Comparison of ENCODE assay signal across 11 cellular contexts in genomic region chr10:22723343-22723779, GRCh38. TPM values are rescaled to one million over a fixed set of nuclear protein-coding genes. Genes with fewer than 3 reads are reported as not detected.
DNase-seq lines count a peak whose midpoint lies in the region; ATAC-seq and TF ChIP-seq lines count a peak whose summit lies in the region.
"Had no signal": no experiment of that assay in that cellular context is flagged by ENCODE, and none has a peak within 500 bp of the region (broad histone marks: within the 10 kb centered on the region; RNA-seq: fewer than 3 reads in every experiment).

No MANE protein-coding gene starts in this region.

- H2AFZ ChIP-seq in neural progenitor cell (replicated peaks) = no peak overlapping the region

- no peaks in the 10 kb centered on the region for H3K9me3 ChIP-seq in neural progenitor cell (ENCODE audit: low read depth)
- H3K9me3 ChIP-seq: pancreas had no signal

- H3K36me3 ChIP-seq in neural progenitor cell = no peaks in the 10 kb centered on the region
- H3K36me3 ChIP-seq: pancreas had no signal

- H3K27me3 Mint-ChIP-seq in naive B cell = peaks cover 0 to 7% (median 0%) of the 10 kb centered on the region in 3 donors
- no peaks in the 10 kb centered on the region for H3K27me3 Mint-ChIP-seq in neural progenitor cell (ENCODE audit: insufficient read depth, low read depth)

- no peak for TF ChIP-seq CTCF in neural progenitor cell (IDR thresholded peaks at IDR 0.05)

- no peaks in the 10 kb centered on the region for H3K36me3 Mint-ChIP-seq in naive B cell
- no peaks in the 10 kb centered on the region for H3K36me3 Mint-ChIP-seq in neural progenitor cell

- no peaks in the 10 kb centered on the region for H3F3A ChIP-seq in neural progenitor cell (ENCODE audit: low read depth)

- H3K4me1 Mint-ChIP-seq in naive B cell (peaks cover 37 to 60% (median 52%) of the 10 kb centered on the region in 3 donors), neural progenitor cell (no peaks in the 10 kb centered on the region)

- H3K4me3 ChIP-seq in neural progenitor cell = no peak overlapping the region
- H3K4me3 ChIP-seq: pancreas had no signal

- H3K9ac ChIP-seq in neural progenitor cell = no peak overlapping the region

- peak; percentile 77 for ATAC-seq in GM18870 (IDR thresholded peaks at IDR 0.05; ENCODE audit: unreplicated experiment)
- peak; percentile 87 for ATAC-seq in GM21825 (IDR thresholded peaks at IDR 0.05; ENCODE audit: unreplicated experiment)
- ATAC-seq in HG03571 (IDR thresholded peaks at IDR 0.05; ENCODE audit: unreplicated experiment) = peak; percentile 81
- peak; percentile 94 to 95 for ATAC-seq in naive B cell (ENCODE audit: low read depth in 2 of 2)
- ATAC-seq: HCT116 had no signal

- no peaks in the 10 kb centered on the region for H3K4me1 ChIP-seq in neural progenitor cell
- H3K4me1 ChIP-seq: pancreas had no signal

- H3K9me3 Mint-ChIP-seq in naive B cell (no peaks in the 10 kb centered on the region), neural progenitor cell (no peaks in the 10 kb centered on the region)

- H3K27me3 ChIP-seq in neural progenitor cell = no peaks in the 10 kb centered on the region
- H3K27me3 ChIP-seq: pancreas had no signal

- no peaks in the 10 kb centered on the region for H4K20me1 ChIP-seq in neural progenitor cell (ENCODE audit: low read depth)

- H3K27ac Mint-ChIP-seq in naive B cell = peak overlapping the region; percentile 72 to 96 (median 84)
- no peak overlapping the region for H3K27ac Mint-ChIP-seq in neural progenitor cell

- H3K4me3 Mint-ChIP-seq in naive B cell (peak overlapping the region; percentile 65 to 88 (median 81)), neural progenitor cell (no peak overlapping the region)

- no peak overlapping the region for H3K4me2 ChIP-seq in neural progenitor cell

- H3K79me2 ChIP-seq in neural progenitor cell (ENCODE audit: low read depth) = no peaks in the 10 kb centered on the region

- DNase-seq in naive B cell (peak; percentile 76), COR-L47 (lab: John Stamatoyannopoulos, UW) (no peak), DMS79 treated with DMSO at 0.1 percent for 48 hours (lab: John Stamatoyannopoulos, UW) (no peak), neural progenitor cell (ENCODE audit: low spot score) (no peak), NCI-H524 treated with DMSO at 0.1 percent for 48 hours (lab: John Stamatoyannopoulos, UW) (no peak)
- DNase-seq: activated naive CD4-positive, alpha-beta T cell treated with anti-CD3 and anti-CD28 coated beads, Interleukin-2, amount 50 U/mL, for 16 hours; pancreas had no signal

- no peak overlapping the region for H3K27ac ChIP-seq in neural progenitor cell
- H3K27ac ChIP-seq: pancreas had no signal

RNA-seq across cellular contexts. Expression of gene PIP4K2A, which starts 9.0 kb away (rescaled TPM):
- polyA plus RNA-seq in naive B cell (ENCODE audit: low read depth in 6 of 6) = 10 to 100 TPM; 16.8 to 45.7 (median 26.3) TPM
- 23.7 and 37.6 TPM in 2 replicates for total RNA-seq in neural progenitor cell (ENCODE audit: low replicate concordance)
